In the genomic region with DNA sequence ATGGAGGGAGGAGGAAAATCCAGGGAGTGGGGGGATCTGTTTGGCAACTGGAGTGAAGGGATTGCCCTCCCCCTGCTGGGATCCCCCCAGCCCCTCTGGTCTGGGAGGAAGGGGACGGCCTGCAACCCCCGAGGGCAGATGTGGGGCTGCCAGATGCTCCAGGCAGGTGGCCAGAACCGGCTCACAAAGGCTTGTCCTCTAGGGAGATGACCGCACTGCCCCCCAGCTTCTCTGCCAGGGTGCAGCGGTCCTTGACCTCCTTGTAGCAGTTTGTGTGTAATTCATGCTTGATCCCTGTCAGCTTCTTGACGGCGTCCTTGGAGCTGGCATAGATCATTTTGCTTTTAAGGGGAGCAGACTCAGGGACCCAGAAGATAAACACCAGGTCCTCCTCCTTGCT, we compare ENCODE assay signal across 20 cellular contexts.
DNase-seq lines count a peak whose midpoint lies in the region; ATAC-seq and TF ChIP-seq lines count a peak whose summit lies in the region.
"Had no signal": no experiment of that assay in that cellular context is flagged by ENCODE, and none has a peak within 500 bp of the region (broad histone marks: within the 10 kb centered on the region; RNA-seq: fewer than 3 reads in every experiment).

No MANE protein-coding gene starts in this region.

- peak in 2 of 3 donors; percentile 50 to 54 for DNase-seq in right cardiac atrium
- no peak for DNase-seq in Right ventricle myocardium superior
- no peak for DNase-seq in chondrocyte (ENCODE audit: low spot score)
- peak; percentile 16 for DNase-seq in midbrain (lab: John Stamatoyannopoulos, UW)
- DNase-seq in effector CD8-positive, alpha-beta T cell (lab: John Stamatoyannopoulos, UW): no peak
- DNase-seq in activated CD8-positive, alpha-beta T cell treated with anti-CD3 and anti-CD28 coated beads, Interleukin-2, amount 10 ng/mL, durations not matched to agents 7 days and 5 days: no peak
- DNase-seq: CD4-positive, CD25-positive, alpha-beta regulatory T cell; EL; GF-D8; KBM-7; MM.1S; NCI-H1048; NCI-H1417 treated with DMSO at 0.1 percent for 48 hours; NCI-H187; NCI-H446; NCI-H526 treated with DMSO at 0.1 percent for 48 hours; NK-92 treated with Interleukin-12 subunit alpha and Interleukin-12 subunit beta, amount 100 ng/mL, for 24 hours had no signal

- no peaks in the 10 kb centered on the region for H3K27me3 Mint-ChIP-seq in chondrocyte (ENCODE audit: low read depth)
- H3K27me3 Mint-ChIP-seq in activated CD8-positive, alpha-beta T cell treated with anti-CD3 and anti-CD28 coated beads, Interleukin-2, amount 10 ng/mL, durations not matched to agents 7 days and 5 days (ENCODE audit: low read depth): peaks cover 14% of the 10 kb centered on the region

- intact Hi-C loops in right cardiac atrium (cut with DNase I) (no loop called here), Right ventricle myocardium superior (cut with DNase I) (no loop called here)

- H3K27ac Mint-ChIP-seq in chondrocyte (ENCODE audit: unreplicated experiment): peak overlapping the region; percentile 68
- no peak overlapping the region for H3K27ac Mint-ChIP-seq in activated CD8-positive, alpha-beta T cell treated with anti-CD3 and anti-CD28 coated beads, Interleukin-2, amount 10 ng/mL, durations not matched to agents 7 days and 5 days
- H3K27ac Mint-ChIP-seq: CD4-positive, CD25-positive, alpha-beta regulatory T cell had no signal

- no peak overlapping the region for H3K4me3 Mint-ChIP-seq in chondrocyte (ENCODE audit: unreplicated experiment)
- H3K4me3 Mint-ChIP-seq in activated CD8-positive, alpha-beta T cell treated with anti-CD3 and anti-CD28 coated beads, Interleukin-2, amount 10 ng/mL, durations not matched to agents 7 days and 5 days: no peak overlapping the region
- H3K4me3 Mint-ChIP-seq: CD4-positive, CD25-positive, alpha-beta regulatory T cell had no signal

- ATAC-seq in right cardiac atrium: peak; percentile 16 to 36
- no peak for ATAC-seq in Right ventricle myocardium superior (ENCODE audit: poor library complexity)
- ATAC-seq in GM21576 (IDR thresholded peaks at IDR 0.05; ENCODE audit: unreplicated experiment): no peak
- no peak for ATAC-seq in activated CD8-positive, alpha-beta T cell treated with anti-CD3 and anti-CD28 coated beads, Interleukin-2, amount 10 ng/mL, durations not matched to agents 7 days and 5 days
- ATAC-seq: HepG2, SK-N-SH treated with all-trans-retinoic acid at 6 μM for 48 hours had no signal

- no peaks in the 10 kb centered on the region for H3K27me3 ChIP-seq in right cardiac atrium (ENCODE audit: control insufficient read depth, insufficient read depth)

- CTCF ChIA-PET in activated CD8-positive, alpha-beta T cell treated with anti-CD3 and anti-CD28 coated beads, Interleukin-2, amount 10 ng/mL, durations not matched to agents 7 days and 5 days (lab: Charles Lee): no interaction called here

- peaks cover 90% of the 10 kb centered on the region for H3K4me1 Mint-ChIP-seq in chondrocyte (ENCODE audit: low read depth)
- no peaks in the 10 kb centered on the region for H3K4me1 Mint-ChIP-seq in activated CD8-positive, alpha-beta T cell treated with anti-CD3 and anti-CD28 coated beads, Interleukin-2, amount 10 ng/mL, durations not matched to agents 7 days and 5 days (ENCODE audit: low read depth)
- H3K4me1 Mint-ChIP-seq: CD4-positive, CD25-positive, alpha-beta regulatory T cell had no signal

- POLR2A ChIA-PET in activated CD8-positive, alpha-beta T cell treated with anti-CD3 and anti-CD28 coated beads, Interleukin-2, amount 10 ng/mL, durations not matched to agents 7 days and 5 days (lab: Charles Lee): no interaction called here

- no peaks in the 10 kb centered on the region for H3K9me3 Mint-ChIP-seq in chondrocyte (ENCODE audit: low read depth)
- no peaks in the 10 kb centered on the region for H3K9me3 Mint-ChIP-seq in activated CD8-positive, alpha-beta T cell treated with anti-CD3 and anti-CD28 coated beads, Interleukin-2, amount 10 ng/mL, durations not matched to agents 7 days and 5 days (ENCODE audit: insufficient read depth)

- WGBS in right cardiac atrium: 39% methylated on average over 7 of the region's 7 CpGs

- H3K4me1 ChIP-seq in right cardiac atrium (ENCODE audit: control insufficient read depth, insufficient read depth, low read length): peaks cover 7% of the 10 kb centered on the region

- H3K27ac ChIP-seq in right cardiac atrium (ENCODE audit: low read length): no peak overlapping the region

- H3K4me3 ChIP-seq in right cardiac atrium (ENCODE audit: low read length): no peak overlapping the region

- no peak for TF ChIP-seq CTCF in chondrocyte (IDR thresholded peaks at IDR 0.05)

- H3K9me3 ChIP-seq in right cardiac atrium (ENCODE audit: control insufficient read depth, low read length): no peaks in the 10 kb centered on the region

- H3K36me3 Mint-ChIP-seq in chondrocyte (ENCODE audit: low read depth): peaks cover 2% of the 10 kb centered on the region
- H3K36me3 Mint-ChIP-seq in activated CD8-positive, alpha-beta T cell treated with anti-CD3 and anti-CD28 coated beads, Interleukin-2, amount 10 ng/mL, durations not matched to agents 7 days and 5 days (ENCODE audit: low read depth): no peaks in the 10 kb centered on the region
- H3K36me3 Mint-ChIP-seq: CD4-positive, CD25-positive, alpha-beta regulatory T cell had no signal

Comparison
In these comparisons a context has a peak if more than half of its experiments do, and no peak if none do; other contexts are left out.
1. ATAC-seq: peak in right cardiac atrium (2 of 2); none in Right ventricle myocardium superior (single experiment), GM21576 (single experiment) and activated CD8-positive, alpha-beta T cell treated with anti-CD3 and anti-CD28 coated beads, Interleukin-2, amount 10 ng/mL, durations not matched to agents 7 days and 5 days (single experiment).
2. DNase-seq: peak in right cardiac atrium (2 of 3) and midbrain (single experiment); none in Right ventricle myocardium superior (single experiment), chondrocyte (single experiment), effector CD8-positive, alpha-beta T cell (single experiment) and activated CD8-positive, alpha-beta T cell treated with anti-CD3 and anti-CD28 coated beads, Interleukin-2, amount 10 ng/mL, durations not matched to agents 7 days and 5 days (single experiment).